8 cellular contexts compared by ENCODE assay signal in genomic region chr11:65262775-65263174, GRCh38. TPM values are rescaled to one million over a fixed set of nuclear protein-coding genes. Genes with fewer than 3 reads are reported as not detected.
DNase-seq lines count a peak whose midpoint lies in the region; ATAC-seq and TF ChIP-seq lines count a peak whose summit lies in the region.

No MANE protein-coding gene starts in this region.

- in situ Hi-C loops in astrocyte of the cerebellum (cut with HindIII; ENCODE audit: low sequenced_read_pairs): no loop called here

- WGBS in mesodermal cell (ENCODE audit: insufficient coverage in 2 of 2), 2 experiments: 70% methylated on average over 3 to 5 of the region's 6 CpGs

- peaks cover 5% of the 10 kb centered on the region for H3K4me1 ChIP-seq in mesodermal cell (ENCODE audit: control insufficient read depth, insufficient read depth, low read length, poor library complexity, severe bottlenecking)

- H3K9me3 ChIP-seq in AG04450 (ENCODE audit: control insufficient read depth, insufficient read depth, low read length) (no peaks in the 10 kb centered on the region; the same call in 1 of the 2 replicates), mesodermal cell (ENCODE audit: control insufficient read depth, low read length) (no peaks in the 10 kb centered on the region)

- H3K27ac ChIP-seq in AG04450 (ENCODE audit: low read depth, low read length) (peak overlapping the region; percentile 84), mesodermal cell (ENCODE audit: low read depth, low read length, severe bottlenecking) (no peak overlapping the region)

- H3K4me3 ChIP-seq in AG04450 (ENCODE audit: low read depth, low read length): peak overlapping the region; percentile 81
- H3K4me3 ChIP-seq in astrocyte of the cerebellum (ENCODE audit: low read depth, low read length): peak overlapping the region; percentile 84
- H3K4me3 ChIP-seq in mesodermal cell (ENCODE audit: extremely low read depth, insufficient read depth, low read length, poor library complexity, severe bottlenecking): peak overlapping the region; percentile 86

- no peak for ATAC-seq in GM18870 (IDR thresholded peaks at IDR 0.05; ENCODE audit: unreplicated experiment)

- H3K36me3 ChIP-seq in mesodermal cell (ENCODE audit: control insufficient read depth, insufficient read depth, low read length): peaks cover 31% of the 10 kb centered on the region

- TF ChIP-seq CTCF in AG04450 (IDR thresholded peaks at IDR 0.05; ENCODE audit: low read depth, low read length): no peak
- no peak for TF ChIP-seq CTCF in astrocyte of the cerebellum (IDR thresholded peaks at IDR 0.05; ENCODE audit: low read depth, low read length, missing control alignments)

- no peaks in the 10 kb centered on the region for H3K27me3 ChIP-seq in AG04450 (ENCODE audit: control insufficient read depth, insufficient read depth, low read length)

- DNase-seq in AG04450 (ENCODE audit: low read depth, low spot score) (no peak), HT-29 (ENCODE audit: low spot score) (peak; percentile 51), astrocyte of the cerebellum (ENCODE audit: low read depth) (no peak), cerebellar cortex (ENCODE audit: low spot score) (no peak), islet precursor cell (no peak), NCI-H1694 (lab: John Stamatoyannopoulos, UW) (no peak)

- POLR2A ChIA-PET in AG04450 (lab: Yijun Ruan, JAX): interaction anchor here (0.6 to 1.7 kb wide), 6 partner anchors 11 to 160 kb away, joined by 3 to 13 read pairs (median 5); partner anchors contain the start of gene NEAT1

- CTCF ChIA-PET in AG04450 (lab: Charles Lee): interaction anchor here (0.5 to 2.5 kb wide), 12 partner anchors 10 to 441 kb away, joined by 3 to 22 read pairs (median 4); partner anchors contain the start of genes CAPN1 and DPF2

RNA-seq across cellular contexts. Expression of gene POLA2, which starts 1.0 kb away (rescaled TPM):
- 10.4 and 14.1 TPM in 2 replicates for polyA plus RNA-seq in AG04450 (2011; rRNA removed)
- 8.3 and 13.0 TPM in 2 replicates for polyA minus RNA-seq in AG04450 (2011; rRNA and poly(A)+ RNA removed)
- total RNA-seq in HT-29 (2014; rRNA removed; shearing (Covaris generic)): 24.8 and 27.5 TPM in 2 replicates
- polyA plus RNA-seq in mesodermal cell (2013, experiment 1 of 2): 26.9 TPM
- 25.7 TPM for polyA plus RNA-seq in mesodermal cell (2013, experiment 2 of 2)

RNA-seq across cellular contexts. Expression of gene CDC42EP2, which starts 51.9 kb away (rescaled TPM):
- 14.3 and 21.1 TPM in 2 replicates for polyA plus RNA-seq in AG04450 (2011; rRNA removed)
- 26.3 and 36.9 TPM in 2 replicates for polyA minus RNA-seq in AG04450 (2011; rRNA and poly(A)+ RNA removed)
- 30.9 and 36.5 TPM in 2 replicates for total RNA-seq in HT-29 (2014; rRNA removed; shearing (Covaris generic))
- 14.7 TPM for polyA plus RNA-seq in mesodermal cell (2013, experiment 1 of 2)
- 8.1 TPM for polyA plus RNA-seq in mesodermal cell (2013, experiment 2 of 2)
